ENCODE assay signal across 9 cellular contexts in genomic region chr20:19964289-19965263, GRCh38. TPM values are rescaled to one million over a fixed set of nuclear protein-coding genes. Genes with fewer than 3 reads are reported as not detected.
DNase-seq lines count a peak whose midpoint lies in the region; ATAC-seq and TF ChIP-seq lines count a peak whose summit lies in the region.
"Had no signal": no experiment of that assay in that cellular context is flagged by ENCODE, and none has a peak within 500 bp of the region (broad histone marks: within the 10 kb centered on the region; RNA-seq: fewer than 3 reads in every experiment).

No MANE protein-coding gene starts in this region.

- H3K9me3 ChIP-seq in Karpas-422 (ENCODE audit: low read length) = no peaks in the 10 kb centered on the region
- no peaks in the 10 kb centered on the region for H3K9me3 ChIP-seq in spleen
- H3K9me3 ChIP-seq in H9 (ENCODE audit: control insufficient read depth, low read depth, low read length) = no peaks in the 10 kb centered on the region

- H3K27me3 Mint-ChIP-seq in H9 (ENCODE audit: low read depth) = no peaks in the 10 kb centered on the region; the same call in 1 of the 2 replicates

- H4K5ac ChIP-seq in H9 (ENCODE audit: insufficient read length, low read depth, low read length) = no peak overlapping the region

- no peaks in the 10 kb centered on the region for H3K79me2 ChIP-seq in Karpas-422 (ENCODE audit: low read length)
- no peaks in the 10 kb centered on the region for H3K79me2 ChIP-seq in H9 (ENCODE audit: insufficient read depth, low read length)

- no peak overlapping the region for H3K18ac ChIP-seq in H9 (ENCODE audit: insufficient read length, low read depth, low read length)

- no peak overlapping the region for H3K14ac ChIP-seq in H9 (ENCODE audit: insufficient read depth, low read length)

- H3T11ph ChIP-seq in H9 (ENCODE audit: low read length) = no peak overlapping the region

- no peak overlapping the region for H3K9ac ChIP-seq in Karpas-422 (ENCODE audit: low read length)
- H3K9ac ChIP-seq in H9 (ENCODE audit: extremely low read depth, insufficient read length, low read length) = no peak overlapping the region

- intact Hi-C loops in spleen (cut with DNase I; ENCODE audit: low total_unique reads) = no loop called here

- H3K9me3 Mint-ChIP-seq in H9 = no peaks in the 10 kb centered on the region; a peak in 1 of 5 replicates

- H2AFZ ChIP-seq in Karpas-422 (ENCODE audit: low read length) = no peak overlapping the region
- no peak overlapping the region for H2AFZ ChIP-seq in H9 (ENCODE audit: low read length)

- H3K36me3 ChIP-seq in BJ (ENCODE audit: control insufficient read depth, insufficient read depth, low read length) = peaks cover 14% of the 10 kb centered on the region
- H3K36me3 ChIP-seq in Karpas-422 (ENCODE audit: insufficient read depth, low read length) = no peaks in the 10 kb centered on the region
- H3K36me3 ChIP-seq in spleen = peaks cover 0 to 100% (median 20%) of the 10 kb centered on the region in 6 donors

- H3K23me2 ChIP-seq in H9 (ENCODE audit: insufficient read length, low read depth, low read length, poor library complexity, severe bottlenecking) = no peaks in the 10 kb centered on the region

- H3K27me3 ChIP-seq in BJ (ENCODE audit: control insufficient read depth, insufficient read depth, low read length) (no peaks in the 10 kb centered on the region), Karpas-422 (ENCODE audit: low read length) (no peaks in the 10 kb centered on the region), spleen (replicated peaks in 1 of 7) (no peaks in the 10 kb centered on the region), H9 (ENCODE audit: insufficient read depth, low read length) (no peaks in the 10 kb centered on the region)

- H2AK5ac ChIP-seq in H9 (ENCODE audit: insufficient read length, low read length) = no peak overlapping the region

- no peak overlapping the region for H3K4me3 ChIP-seq in BJ (ENCODE audit: low read depth, low read length)
- no peak overlapping the region for H3K4me3 ChIP-seq in epithelial cell of esophagus (ENCODE audit: low read length)
- H3K4me3 ChIP-seq in Karpas-422 (ENCODE audit: low read length) = no peak overlapping the region
- H3K4me3 ChIP-seq in spleen = no peak overlapping the region

- no peaks in the 10 kb centered on the region for H3K79me1 ChIP-seq in H9 (ENCODE audit: insufficient read depth, low read depth, low read length, poor library complexity, severe bottlenecking)

- peak; percentile 87 for DNase-seq in BJ (ENCODE audit: low read depth)
- DNase-seq in NCI-H2029 treated with DMSO at 0.1 percent for 48 hours (lab: John Stamatoyannopoulos, UW) = peak; percentile 2
- DNase-seq in epithelial cell of esophagus (ENCODE audit: low read depth) = peak; percentile 90
- DNase-seq in myocyte (ENCODE audit: low read depth) = peak; percentile 69
- no peak for DNase-seq in Karpas-422
- no peak for DNase-seq in spleen
- DNase-seq in H9 = no peak
- DNase-seq: NCI-H187 had no signal

- no peaks in the 10 kb centered on the region for H3K9me2 ChIP-seq in Karpas-422 (replicated peaks; ENCODE audit: insufficient read depth, low read length)

- H3K27ac ChIP-seq in Karpas-422 (ENCODE audit: low read length) (no peak overlapping the region), spleen (peak overlapping the region in 3 of 8 donors; percentile 1 to 26 (median 21)), H9 (ENCODE audit: insufficient read length, low read depth, low read length) (no peak overlapping the region)

- no peaks in the 10 kb centered on the region for H3K36me3 Mint-ChIP-seq in H9 (ENCODE audit: insufficient read depth in 1 of 3, low read depth in 3 of 3)

- H3K4me3 Mint-ChIP-seq in H9 = no peak overlapping the region

- H3K56ac ChIP-seq in H9 (ENCODE audit: insufficient read length, low read depth, low read length) = no peak overlapping the region

- H3K27ac Mint-ChIP-seq in H9 = peak overlapping the region in 1 of 3 experiments; percentile 37; a peak in 1 of 7 replicates

- ATAC-seq in GM21528 (IDR thresholded peaks at IDR 0.05; ENCODE audit: low FRiP score, unreplicated experiment) = no peak

- H3K23ac ChIP-seq in H9 (ENCODE audit: insufficient read length, low read depth, low read length) = no peak overlapping the region

- no peak overlapping the region for H2BK15ac ChIP-seq in H9 (ENCODE audit: low read depth, low read length)

- no peak for TF ChIP-seq CTCF in BJ (IDR thresholded peaks at IDR 0.05; ENCODE audit: insufficient read depth, low read depth, low read length)
- no peak for TF ChIP-seq CTCF in epithelial cell of esophagus (IDR thresholded peaks at IDR 0.05; ENCODE audit: insufficient read depth, low read depth, low read length, missing control alignments)
- TF ChIP-seq CTCF in spleen (IDR thresholded peaks at IDR 0.05 in 8 of 11, conservative IDR thresholded peaks at IDR 0.05 in 3 of 11) = no peak
- no peak for TF ChIP-seq CTCF in H9 (conservative IDR thresholded peaks at IDR 0.05)

- H3K4me1 Mint-ChIP-seq in H9 = peaks cover 22 to 27% of the 10 kb centered on the region in 2 experiments

- CTCF ChIA-PET in BJ (lab: Yijun Ruan, JAX) = interaction anchor here (0.6 to 3.2 kb wide), 7 partner anchors 10 to 275 kb away, joined by 3 to 16 read pairs (median 3); no protein-coding TSS in a partner anchor

- H4K8ac ChIP-seq in H9 (replicated peaks; ENCODE audit: insufficient read length, low read depth, low read length) = no peak overlapping the region

- H3K4me2 ChIP-seq in Karpas-422 (ENCODE audit: low read depth, low read length, poor library complexity, severe bottlenecking) (no peak overlapping the region), H9 (ENCODE audit: insufficient read depth, insufficient read length, low read length) (no peak overlapping the region)

- H2BK120ac ChIP-seq in H9 (ENCODE audit: low read depth, low read length, poor library complexity, severe bottlenecking) = no peak overlapping the region

- no peak for TF ChIP-seq POLR2A in spleen (IDR thresholded peaks at IDR 0.05)

- no peak overlapping the region for H2BK20ac ChIP-seq in H9 (ENCODE audit: low read depth, low read length, poor library complexity, severe bottlenecking)

- H2BK5ac ChIP-seq in H9 (ENCODE audit: insufficient read length, low read length) = no peak overlapping the region

- no peaks in the 10 kb centered on the region for H3K4me1 ChIP-seq in Karpas-422 (ENCODE audit: low read length)
- H3K4me1 ChIP-seq in spleen = peaks cover 0 to 9% (median 2%) of the 10 kb centered on the region in 6 donors
- peaks cover 2% of the 10 kb centered on the region; the same call in 1 of the 2 replicates for H3K4me1 ChIP-seq in H9 (ENCODE audit: insufficient read depth, low read length)

- H4K20me1 ChIP-seq in Karpas-422 (ENCODE audit: insufficient read depth, low read depth, low read length) (no peaks in the 10 kb centered on the region), H9 (ENCODE audit: control insufficient read depth, insufficient read depth, insufficient read length) (no peaks in the 10 kb centered on the region)

- POLR2A ChIA-PET in BJ (lab: Charles Lee) = no interaction called here

- WGBS in spleen, 5 donors = 70 to 81% (median 73%) methylated on average over 15 of the region's 15 CpGs
- no CpG with 5 or more reads among the region's 15 CpGs for WGBS in H9 (ENCODE audit: extremely low coverage, insufficient read length, low lambda C conversion rate)

- H2BK12ac ChIP-seq in H9 (ENCODE audit: insufficient read length, low read depth, low read length) = no peak overlapping the region

- H3K4ac ChIP-seq in H9 (ENCODE audit: low read depth, low read length) = no peak overlapping the region

- H4K91ac ChIP-seq in H9 (ENCODE audit: insufficient read length, low read depth, low read length) = no peak overlapping the region

RNA-seq across cellular contexts. Expression of gene NAA20, which starts 52.6 kb away (rescaled TPM):
- polyA plus RNA-seq in BJ (2011; rRNA removed) = 34.5 and 63.4 TPM in 2 replicates
- polyA minus RNA-seq in BJ (2011; rRNA and poly(A)+ RNA removed) = 15.9 and 19.7 TPM in 2 replicates
- 42.2 and 62.3 TPM in 2 replicates for total RNA-seq in myocyte
- 72.3 TPM for polyA plus RNA-seq in myocyte (2012)
- total RNA-seq in Karpas-422 (2014; rRNA removed; shearing (Covaris generic); ENCODE audit: low replicate concordance) = 32.8 and 39.0 TPM in 2 replicates
- 10 to 100 TPM; 19.3 to 44.6 (median 30.8) TPM for total RNA-seq in spleen
- polyA plus RNA-seq in spleen = 10 to 100 TPM; 53.2 to 68.4 (median 61.8) TPM
- total RNA-seq in H9 (2021) = 46.4 and 48.1 TPM in 2 replicates

Comparison
In these comparisons a context has a peak if more than half of its experiments do, and no peak if none do; other contexts are left out.
1. DNase-seq: peak in BJ (single experiment), NCI-H2029 treated with DMSO at 0.1 percent for 48 hours (single experiment), epithelial cell of esophagus (single experiment) and myocyte (single experiment); none in Karpas-422 (single experiment), spleen (single experiment) and H9 (single experiment).